Comparison of ENCODE assay signal across 8 cellular contexts in genomic region chr1:52032785-52033131, GRCh38. TPM values are rescaled to one million over a fixed set of nuclear protein-coding genes. Genes with fewer than 3 reads are reported as not detected.
DNase-seq lines count a peak whose midpoint lies in the region; ATAC-seq and TF ChIP-seq lines count a peak whose summit lies in the region.

No MANE protein-coding gene starts in this region.

- DNase-seq in NCI-H748 (lab: John Stamatoyannopoulos, UW; ENCODE audit: unreplicated experiment) (peak; percentile 54), NCI-H748 treated with DMSO at 0.1 percent for 48 hours (lab: John Stamatoyannopoulos, UW) (no peak), HFF-Myc (ENCODE audit: extremely low read depth, low read depth) (no peak), PC-9 (peak; percentile 40 to 54), kidney epithelial cell (ENCODE audit: low read depth) (no peak)
- no peak for DNase-seq in central memory CD8-positive, alpha-beta T cell (ENCODE audit: low spot score in 2 of 2)
- peak; percentile 8 for DNase-seq in stimulated activated CD4-positive, alpha-beta T cell treated with anti-CD3 and anti-CD28 coated beads, Interleukin-4, amount 100 ng/mL, for 24 hours
- DNase-seq in NK-92 treated with Interleukin-12 subunit alpha and Interleukin-12 subunit beta, amount 100 ng/mL, for 24 hours (lab: John Stamatoyannopoulos, UW) = no peak

- H3K9me3 Mint-ChIP-seq in central memory CD8-positive, alpha-beta T cell = no peaks in the 10 kb centered on the region

- H3K27me3 ChIP-seq in PC-9 (ENCODE audit: insufficient read depth, low read depth) = no peaks in the 10 kb centered on the region
- no peaks in the 10 kb centered on the region for H3K27me3 ChIP-seq in kidney epithelial cell (ENCODE audit: control insufficient read depth, insufficient read depth, low read length)

- H3K4me3 Mint-ChIP-seq in central memory CD8-positive, alpha-beta T cell = peak overlapping the region; percentile 92

- peak overlapping the region; percentile 93 for H3K27ac Mint-ChIP-seq in central memory CD8-positive, alpha-beta T cell (ENCODE audit: low read depth)

- H2AFZ ChIP-seq in PC-9 = peak overlapping the region; percentile 86; the same call in 1 of the 2 replicates

- H3K27me3 Mint-ChIP-seq in central memory CD8-positive, alpha-beta T cell = no peaks in the 10 kb centered on the region

- no peaks in the 10 kb centered on the region for H3K9me2 ChIP-seq in PC-9 (ENCODE audit: insufficient read depth)

- H3K4me2 ChIP-seq in PC-9 = peak overlapping the region; percentile 93

- H3K4me3 ChIP-seq in HFF-Myc (replicated peaks; ENCODE audit: low read depth, low read length) (peak overlapping the region; percentile 85), PC-9 (peak overlapping the region; percentile 68), kidney epithelial cell (ENCODE audit: low read depth, low read length) (peak overlapping the region; percentile 100)

- no peaks in the 10 kb centered on the region for H3K9me3 ChIP-seq in PC-9 (ENCODE audit: insufficient read depth, low read depth)

- peaks cover 19% of the 10 kb centered on the region for H3K36me3 Mint-ChIP-seq in central memory CD8-positive, alpha-beta T cell (ENCODE audit: insufficient read depth)

- POLR2A ChIA-PET in PC-9 (lab: Charles Lee; ENCODE audit: unreplicated experiment) = interaction anchor here (0.7 kb wide), 1 partner anchor 126 kb away, joined by 4 read pairs; no protein-coding TSS in a partner anchor

- intact Hi-C loops in PC-9 (cut with micrococcal nuclease; ENCODE audit: unreplicated experiment) = loop anchor here (1.0 kb wide), 1 partner anchor 24 kb away; the partner anchor contains the start of gene BTF3L4

- H3K27ac ChIP-seq in PC-9 = peak overlapping the region; percentile 64

- BruUV-seq in PC-9 (replicated peaks; lab: Mats Ljungman, UMichigan) = TSS peak; percentile 55

- H3K4me1 Mint-ChIP-seq in central memory CD8-positive, alpha-beta T cell = peaks cover 34% of the 10 kb centered on the region

- peaks cover 32% of the 10 kb centered on the region for H3K79me2 ChIP-seq in PC-9 (ENCODE audit: low read depth)

- H4K20me1 ChIP-seq in PC-9 (ENCODE audit: insufficient read depth) = peaks cover 22% of the 10 kb centered on the region

- H3K36me3 ChIP-seq in PC-9 (ENCODE audit: low read depth) (no peaks in the 10 kb centered on the region), kidney epithelial cell (ENCODE audit: control insufficient read depth, insufficient read depth, low read length) (no peaks in the 10 kb centered on the region)

- peaks cover 11% of the 10 kb centered on the region for H3K4me1 ChIP-seq in PC-9 (replicated peaks; ENCODE audit: insufficient read depth)

- no peak for TF ChIP-seq CTCF in HFF-Myc (IDR thresholded peaks at IDR 0.05; ENCODE audit: low read depth, low read length, missing control alignments)
- no peak for TF ChIP-seq CTCF in PC-9 (conservative IDR thresholded peaks at IDR 0.05)
- TF ChIP-seq CTCF in kidney epithelial cell (IDR thresholded peaks at IDR 0.05; ENCODE audit: insufficient read depth, low read length, poor library complexity, severe bottlenecking) = no peak

- peaks cover 6% of the 10 kb centered on the region for H3F3A ChIP-seq in PC-9 (ENCODE audit: insufficient read depth, low read depth)

- peak; percentile 9 for ATAC-seq in central memory CD8-positive, alpha-beta T cell (replicated peaks; ENCODE audit: extremely low read depth, poor library complexity, severe bottlenecking)

- CTCF ChIA-PET in PC-9 (lab: Charles Lee) = no interaction called here

RNA-seq across cellular contexts. Expression of gene KTI12, which starts 0.9 kb away (rescaled TPM):
- total RNA-seq in PC-9 (2021) (9.5 and 11.7 TPM in 2 replicates), kidney epithelial cell (13.0 and 19.9 TPM in 2 replicates)

RNA-seq across cellular contexts. Expression of gene TXNDC12, which starts 22.2 kb away (rescaled TPM):
- total RNA-seq in PC-9 (2021) (61.3 and 77.3 TPM in 2 replicates), kidney epithelial cell (62.1 and 62.8 TPM in 2 replicates)

RNA-seq across cellular contexts. Expression of gene BTF3L4, which starts 23.3 kb away (rescaled TPM):
- total RNA-seq in PC-9 (2021) = 47.0 and 48.6 TPM in 2 replicates
- total RNA-seq in kidney epithelial cell = 76.9 and 83.6 TPM in 2 replicates

RNA-seq across cellular contexts. Expression of gene RAB3B, which starts 42.3 kb away (rescaled TPM):
- 2.4 and 2.6 TPM in 2 replicates for total RNA-seq in PC-9 (2021)
- total RNA-seq in kidney epithelial cell = 35.9 and 36.8 TPM in 2 replicates

Comparison
In these comparisons a context has a peak if more than half of its experiments do, and no peak if none do; other contexts are left out.
1. DNase-seq: peak in NCI-H748 (single experiment), PC-9 (2 of 2) and stimulated activated CD4-positive, alpha-beta T cell treated with anti-CD3 and anti-CD28 coated beads, Interleukin-4, amount 100 ng/mL, for 24 hours (single experiment); none in NCI-H748 treated with DMSO at 0.1 percent for 48 hours (single experiment), HFF-Myc (single experiment), central memory CD8-positive, alpha-beta T cell (0 of 2), kidney epithelial cell (single experiment) and NK-92 treated with Interleukin-12 subunit alpha and Interleukin-12 subunit beta, amount 100 ng/mL, for 24 hours (single experiment).
2. Peak in every context shown above with its lines, with median percentiles within 50 percentile points of each other: H3K4me3 ChIP-seq.